ENCODE assay signal across 8 cellular contexts in genomic region chr3:104102386-104102785, GRCh38.
DNase-seq lines count a peak whose midpoint lies in the region; ATAC-seq and TF ChIP-seq lines count a peak whose summit lies in the region.

No MANE protein-coding gene starts in this region.

- H3K36me3 Mint-ChIP-seq in nephron progenitor cell (ENCODE audit: low read depth), result no peaks in the 10 kb centered on the region

- peak; percentile 29 for DNase-seq in EH (ENCODE audit: low read depth)
- DNase-seq in NCI-H524 (lab: John Stamatoyannopoulos, UW), result peak; percentile 45 to 83
- DNase-seq in cerebellar cortex (ENCODE audit: low spot score), result peak; percentile 16
- peak; percentile 48 for DNase-seq in nephron progenitor cell
- no peak for DNase-seq in activated gamma-delta T cell treated with Interleukin-2 at 50 U/mL for 16 hours
- DNase-seq in cortex of kidney (lab: John Stamatoyannopoulos, UW), result no peak

- no peaks in the 10 kb centered on the region for H3K4me1 Mint-ChIP-seq in nephron progenitor cell

- ATAC-seq in GM19438 (IDR thresholded peaks at IDR 0.05; ENCODE audit: low read depth, unreplicated experiment) (peak; percentile 91), HG03196 (IDR thresholded peaks at IDR 0.05; ENCODE audit: unreplicated experiment) (peak; percentile 80)

- H3K27ac Mint-ChIP-seq in nephron progenitor cell, result peak overlapping the region; percentile 49

- H3K27me3 Mint-ChIP-seq in nephron progenitor cell (ENCODE audit: low read depth, poor library complexity), result peaks cover 2% of the 10 kb centered on the region

- H3K4me3 Mint-ChIP-seq in nephron progenitor cell, result no peak overlapping the region

- TF ChIP-seq CTCF in nephron progenitor cell (IDR thresholded peaks at IDR 0.05), result peak; percentile 67

- no peaks in the 10 kb centered on the region for H3K9me3 Mint-ChIP-seq in nephron progenitor cell

Comparison
In these comparisons a context has a peak if more than half of its experiments do, and no peak if none do; other contexts are left out.
1. DNase-seq: peak in EH (single experiment), NCI-H524 (2 of 2), cerebellar cortex (single experiment) and nephron progenitor cell (single experiment); none in activated gamma-delta T cell treated with Interleukin-2 at 50 U/mL for 16 hours (single experiment) and cortex of kidney (single experiment).